Comparison of ENCODE assay signal across 9 cellular contexts in genomic region chr17:40486513-40487370, GRCh38. TPM values are rescaled to one million over a fixed set of nuclear protein-coding genes. Genes with fewer than 3 reads are reported as not detected.
DNase-seq lines count a peak whose midpoint lies in the region; ATAC-seq lines count a peak whose summit lies in the region.
"Had no signal": no experiment of that assay in that cellular context is flagged by ENCODE, and none has a peak within 500 bp of the region (broad histone marks: within the 10 kb centered on the region; RNA-seq: fewer than 3 reads in every experiment).

No MANE protein-coding gene starts in this region.

- H3K9me3 Mint-ChIP-seq in activated naive CD4-positive, alpha-beta T cell treated with anti-CD3 and anti-CD28 coated beads, Interleukin-2, amount 50 U/mL, for 24 hours: no peaks in the 10 kb centered on the region
- H3K9me3 Mint-ChIP-seq in T-cell: no peaks in the 10 kb centered on the region

- H3K27me3 Mint-ChIP-seq in activated naive CD4-positive, alpha-beta T cell treated with anti-CD3 and anti-CD28 coated beads, Interleukin-2, amount 50 U/mL, for 24 hours: no peaks in the 10 kb centered on the region
- no peaks in the 10 kb centered on the region for H3K27me3 Mint-ChIP-seq in T-cell

- no peaks in the 10 kb centered on the region for H3K27me3 ChIP-seq in thymus (ENCODE audit: control insufficient read depth, insufficient read depth)

- H3K9me3 ChIP-seq in thymus (ENCODE audit: control insufficient read depth): no peaks in the 10 kb centered on the region

- no peak for DNase-seq in activated naive CD4-positive, alpha-beta T cell treated with Interleukin-2 at 50 U/mL for 16 hours
- DNase-seq in T-cell: no peak
- DNase-seq in glomerular visceral epithelial cell (ENCODE audit: extremely low spot score): peak; percentile 79
- no peak for DNase-seq in NAMALWA (ENCODE audit: low spot score)

- peak overlapping the region; percentile 20 for H3K27ac Mint-ChIP-seq in activated naive CD4-positive, alpha-beta T cell treated with anti-CD3 and anti-CD28 coated beads, Interleukin-2, amount 50 U/mL, for 24 hours
- H3K27ac Mint-ChIP-seq in T-cell: peak overlapping the region; percentile 63 to 66

- H3K36me3 ChIP-seq in thymus (ENCODE audit: control insufficient read depth, insufficient read depth): no peaks in the 10 kb centered on the region

- ATAC-seq in T-cell (replicated peaks in 1 of 4) (no peak), HG03045 (IDR thresholded peaks at IDR 0.05; ENCODE audit: unreplicated experiment) (no peak), HG03280 (IDR thresholded peaks at IDR 0.05; ENCODE audit: unreplicated experiment) (no peak)

- H3K4me3 Mint-ChIP-seq in activated naive CD4-positive, alpha-beta T cell treated with anti-CD3 and anti-CD28 coated beads, Interleukin-2, amount 50 U/mL, for 24 hours: peak overlapping the region; percentile 19
- H3K4me3 Mint-ChIP-seq in T-cell: no peak overlapping the region

- H3K4me1 ChIP-seq in thymus (ENCODE audit: control insufficient read depth, insufficient read depth, low read length): peaks cover 17% of the 10 kb centered on the region

- H3K4me3 ChIP-seq in thymus (ENCODE audit: low read length): no peak overlapping the region

- peaks cover 84% of the 10 kb centered on the region for H3K4me1 Mint-ChIP-seq in activated naive CD4-positive, alpha-beta T cell treated with anti-CD3 and anti-CD28 coated beads, Interleukin-2, amount 50 U/mL, for 24 hours
- H3K4me1 Mint-ChIP-seq in T-cell: peaks cover 74 to 92% (median 79%) of the 10 kb centered on the region in 3 donors

- H3K36me3 Mint-ChIP-seq in activated naive CD4-positive, alpha-beta T cell treated with anti-CD3 and anti-CD28 coated beads, Interleukin-2, amount 50 U/mL, for 24 hours: no peaks in the 10 kb centered on the region
- no peaks in the 10 kb centered on the region for H3K36me3 Mint-ChIP-seq in T-cell

- POLR2A ChIA-PET in T-cell (lab: Charles Lee): interaction anchor here (0.6 to 1.0 kb wide), 4 partner anchors 61 to 1201 kb away, joined by 3 to 5 read pairs (median 4); no protein-coding TSS in a partner anchor

- CTCF ChIA-PET in T-cell (lab: Charles Lee): interaction anchor here (0.6 to 1.2 kb wide), 3 partner anchors 43 to 113 kb away, joined by 3 to 5 read pairs (median 4); no protein-coding TSS in a partner anchor

- H3K27ac ChIP-seq in thymus (ENCODE audit: low read depth): peak overlapping the region; percentile 78

- 93% methylated on average over 12 of the region's 12 CpGs for WGBS in thymus

RNA-seq across cellular contexts. Expression of gene TNS4, which starts 14.7 kb away (rescaled TPM):
- total RNA-seq in T-cell: 1 to 10 TPM in 2 of 5 donors, under 1 TPM in 3; 0.55 to 3.7 (median 0.66) TPM
- polyA plus RNA-seq in thymus: 24.8 TPM

RNA-seq across cellular contexts. Expression of gene IGFBP4, which starts 43.5 kb away (rescaled TPM):
- total RNA-seq in T-cell: 10 to 100 TPM in 3 of 5 donors, 1 to 10 TPM in 2; 4.0 to 12.3 (median 11.3) TPM
- 161 TPM for polyA plus RNA-seq in thymus
- total RNA-seq: OCI-LY7 had no signal
